In genomic region chr20:52047811-52048302, GRCh38 we compare ENCODE assay signal across 10 cellular contexts.
DNase-seq lines count a peak whose midpoint lies in the region; ATAC-seq and TF ChIP-seq lines count a peak whose summit lies in the region.
"Had no signal": no experiment of that assay in that cellular context is flagged by ENCODE, and none has a peak within 500 bp of the region (broad histone marks: within the 10 kb centered on the region; RNA-seq: fewer than 3 reads in every experiment).

No MANE protein-coding gene starts in this region.

- H3K9me3 ChIP-seq in thyroid gland: no peaks in the 10 kb centered on the region

- H3K27me3 Mint-ChIP-seq in activated T-cell treated with anti-CD3 and anti-CD28 coated beads, Interleukin-2, amount 50 U/mL, for 72 hours (ENCODE audit: low read depth): no peaks in the 10 kb centered on the region
- H3K27me3 Mint-ChIP-seq in immature natural killer cell (ENCODE audit: low read depth in 3 of 3): peaks cover 2 to 10% (median 4%) of the 10 kb centered on the region in 3 donors
- H3K27me3 Mint-ChIP-seq in stimulated activated naive B cell treated with anti-CD40 and anti-IgM and Interleukin-4, amounts not matched to agents 10 μg/mL and 1 μg/mL and 100 μg/mL, for 72 hours: peaks cover 0 to 17% of the 10 kb centered on the region in 2 donors

- peak overlapping the region; percentile 40 for H3K27ac Mint-ChIP-seq in activated T-cell treated with anti-CD3 and anti-CD28 coated beads, Interleukin-2, amount 50 U/mL, for 72 hours
- H3K27ac Mint-ChIP-seq in immature natural killer cell: peak overlapping the region; percentile 70 to 93 (median 90)
- H3K27ac Mint-ChIP-seq in stimulated activated naive B cell treated with anti-CD40 and anti-IgM and Interleukin-4, amounts not matched to agents 10 μg/mL and 1 μg/mL and 100 μg/mL, for 72 hours: no peak overlapping the region

- H3K36me3 Mint-ChIP-seq in activated T-cell treated with anti-CD3 and anti-CD28 coated beads, Interleukin-2, amount 50 U/mL, for 72 hours (ENCODE audit: insufficient read depth in 2 of 2): no peaks in the 10 kb centered on the region
- no peaks in the 10 kb centered on the region for H3K36me3 Mint-ChIP-seq in immature natural killer cell
- H3K36me3 Mint-ChIP-seq in stimulated activated naive B cell treated with anti-CD40 and anti-IgM and Interleukin-4, amounts not matched to agents 10 μg/mL and 1 μg/mL and 100 μg/mL, for 72 hours: no peaks in the 10 kb centered on the region

- no peaks in the 10 kb centered on the region for H3K27me3 ChIP-seq in thyroid gland

- no peaks in the 10 kb centered on the region for H3K9me3 Mint-ChIP-seq in activated T-cell treated with anti-CD3 and anti-CD28 coated beads, Interleukin-2, amount 50 U/mL, for 72 hours
- H3K9me3 Mint-ChIP-seq in immature natural killer cell: no peaks in the 10 kb centered on the region
- no peaks in the 10 kb centered on the region for H3K9me3 Mint-ChIP-seq in stimulated activated naive B cell treated with anti-CD40 and anti-IgM and Interleukin-4, amounts not matched to agents 10 μg/mL and 1 μg/mL and 100 μg/mL, for 72 hours

- intact Hi-C loops in thyroid gland (cut with DNase I): no loop called here

- H3K4me3 ChIP-seq in thyroid gland (replicated peaks in 1 of 3): no peak overlapping the region

- 52 to 59% methylated on average over 14 of the region's 14 CpGs for WGBS in thyroid gland, 2 donors

- H3K27ac ChIP-seq in thyroid gland: no peak overlapping the region
- H3K27ac ChIP-seq: WERI-Rb-1 had no signal

- ATAC-seq in activated T-cell treated with anti-CD3 and anti-CD28 coated beads, Interleukin-2, amount 50 U/mL, for 72 hours (replicated peaks in 1 of 2): peak; percentile 78
- ATAC-seq in stimulated activated naive B cell treated with anti-CD40 and anti-IgM and Interleukin-4, amounts not matched to agents 10 μg/mL and 1 μg/mL and 100 μg/mL, for 72 hours (replicated peaks): peak; percentile 83 to 85
- ATAC-seq in HG03039 (IDR thresholded peaks at IDR 0.05; ENCODE audit: unreplicated experiment): no peak

- H3K4me1 ChIP-seq in thyroid gland: peaks cover 12 to 17% of the 10 kb centered on the region in 2 donors

- H3K36me3 ChIP-seq in thyroid gland: no peaks in the 10 kb centered on the region
- H3K36me3 ChIP-seq: WERI-Rb-1 had no signal

- H3K4me3 Mint-ChIP-seq in activated T-cell treated with anti-CD3 and anti-CD28 coated beads, Interleukin-2, amount 50 U/mL, for 72 hours: peak overlapping the region; percentile 29 to 73
- peak overlapping the region; percentile 60 to 79 (median 74) for H3K4me3 Mint-ChIP-seq in immature natural killer cell
- H3K4me3 Mint-ChIP-seq in stimulated activated naive B cell treated with anti-CD40 and anti-IgM and Interleukin-4, amounts not matched to agents 10 μg/mL and 1 μg/mL and 100 μg/mL, for 72 hours: peak overlapping the region in 1 of 2 donors; percentile 16

- TF ChIP-seq CTCF in thyroid gland (IDR thresholded peaks at IDR 0.05): no peak

- no peak for TF ChIP-seq POLR2A in thyroid gland (IDR thresholded peaks at IDR 0.05)

- H3K4me1 Mint-ChIP-seq in activated T-cell treated with anti-CD3 and anti-CD28 coated beads, Interleukin-2, amount 50 U/mL, for 72 hours (ENCODE audit: low read depth): peaks cover 23% of the 10 kb centered on the region
- peaks cover 28 to 29% of the 10 kb centered on the region in 2 donors for H3K4me1 Mint-ChIP-seq in immature natural killer cell
- peaks cover 4 to 15% of the 10 kb centered on the region in 2 donors for H3K4me1 Mint-ChIP-seq in stimulated activated naive B cell treated with anti-CD40 and anti-IgM and Interleukin-4, amounts not matched to agents 10 μg/mL and 1 μg/mL and 100 μg/mL, for 72 hours

- DNase-seq in activated T-cell treated with anti-CD3 and anti-CD28 coated beads for 48 hours (ENCODE audit: low read depth): peak; percentile 15
- DNase-seq in activated T-cell treated with anti-CD3 and anti-CD28 coated beads, Interleukin-2, amount 50 U/mL, for 1 hour: no peak
- DNase-seq in activated T-cell treated with anti-CD3 and anti-CD28 coated beads, Interleukin-2, amount 50 U/mL, for 72 hours: peak; percentile 42 to 43
- DNase-seq in immature natural killer cell: peak; percentile 78 to 85 (median 82)
- DNase-seq in stimulated activated naive B cell treated with anti-CD40 and anti-IgM and Interleukin-4, amounts not matched to agents 10 μg/mL and 1 μg/mL and 100 μg/mL, for 72 hours: peak; percentile 31
- DNase-seq in NCI-H2171 treated with DMSO at 0.1 percent for 48 hours (lab: John Stamatoyannopoulos, UW): no peak
- no peak for DNase-seq in thyroid gland
- DNase-seq: NCI-H510A, WERI-Rb-1 had no signal

Comparison
In these comparisons a context has a peak if more than half of its experiments do, and no peak if none do; other contexts are left out.
1. DNase-seq: peak in activated T-cell treated with anti-CD3 and anti-CD28 coated beads for 48 hours (single experiment), activated T-cell treated with anti-CD3 and anti-CD28 coated beads, Interleukin-2, amount 50 U/mL, for 72 hours (2 of 2), immature natural killer cell (3 of 3) and stimulated activated naive B cell treated with anti-CD40 and anti-IgM and Interleukin-4, amounts not matched to agents 10 μg/mL and 1 μg/mL and 100 μg/mL, for 72 hours (single experiment); none in activated T-cell treated with anti-CD3 and anti-CD28 coated beads, Interleukin-2, amount 50 U/mL, for 1 hour (single experiment), NCI-H2171 treated with DMSO at 0.1 percent for 48 hours (single experiment) and thyroid gland (0 of 2).